In the genomic region with DNA sequence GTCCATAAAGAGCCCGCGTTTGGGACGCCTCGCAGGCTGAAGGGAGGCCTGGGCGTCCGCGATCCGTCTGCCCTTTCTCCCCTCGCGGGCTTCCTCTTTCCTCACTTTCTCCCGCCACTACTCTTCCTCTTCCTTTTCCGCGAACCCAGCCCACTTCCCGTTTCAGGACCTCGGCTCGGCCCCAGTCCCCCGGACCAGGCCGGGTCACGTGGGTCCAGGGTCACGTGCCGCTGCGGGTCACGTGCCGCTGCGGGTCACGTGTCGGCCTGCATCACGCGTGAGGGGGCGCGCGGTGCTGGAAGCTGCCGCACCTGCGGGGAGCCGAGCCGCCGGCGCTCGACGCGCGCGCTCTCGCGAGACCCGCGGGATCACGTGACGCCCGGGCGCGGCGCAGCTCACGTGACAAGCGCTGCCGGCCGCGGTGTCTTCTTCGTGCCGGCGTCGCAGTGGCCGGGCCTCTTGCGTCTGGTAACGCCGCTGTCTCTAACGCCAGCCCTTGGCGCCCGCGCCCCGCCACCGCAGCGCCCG, we compare ENCODE assay signal across 8 cellular contexts. TPM values are rescaled to one million over a fixed set of nuclear protein-coding genes. Genes with fewer than 3 reads are reported as not detected.
DNase-seq lines count a peak whose midpoint lies in the region; ATAC-seq and TF ChIP-seq lines count a peak whose summit lies in the region.

A gene with protein sequence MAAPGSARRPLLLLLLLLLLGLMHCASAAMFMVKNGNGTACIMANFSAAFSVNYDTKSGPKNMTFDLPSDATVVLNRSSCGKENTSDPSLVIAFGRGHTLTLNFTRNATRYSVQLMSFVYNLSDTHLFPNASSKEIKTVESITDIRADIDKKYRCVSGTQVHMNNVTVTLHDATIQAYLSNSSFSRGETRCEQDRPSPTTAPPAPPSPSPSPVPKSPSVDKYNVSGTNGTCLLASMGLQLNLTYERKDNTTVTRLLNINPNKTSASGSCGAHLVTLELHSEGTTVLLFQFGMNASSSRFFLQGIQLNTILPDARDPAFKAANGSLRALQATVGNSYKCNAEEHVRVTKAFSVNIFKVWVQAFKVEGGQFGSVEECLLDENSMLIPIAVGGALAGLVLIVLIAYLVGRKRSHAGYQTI (plus strand): TSS at position 398 of the 528 bp plus-strand sequence. CDS start 196 bp downstream, outside the sequence.

- H3K27ac ChIP-seq in spleen, result peak within 1 kb of the TSS; percentile 90 to 95 (median 92)

- peak; percentile 68 for ATAC-seq in GM19035 (IDR thresholded peaks at IDR 0.05; ENCODE audit: unreplicated experiment)
- peak; percentile 75 for ATAC-seq in HG03342 (IDR thresholded peaks at IDR 0.05; ENCODE audit: unreplicated experiment)

- intact Hi-C loops in spleen (cut with DNase I; ENCODE audit: low total_unique reads), result no loop called here

- TF ChIP-seq CTCF in AG09319 (IDR thresholded peaks at IDR 0.05; ENCODE audit: low read depth, low read length) (no peak), spleen (IDR thresholded peaks at IDR 0.05 in 8 of 11, conservative IDR thresholded peaks at IDR 0.05 in 3 of 11) (peak in 6 of 11 experiments; percentile 23 to 50 (median 37))

- H3K4me1 ChIP-seq in spleen, result peaks cover 17 to 60% (median 47%) of the 10 kb centered on the region in 6 donors

- peaks cover 0 to 8% (median 0%) of the 10 kb centered on the region in 6 donors for H3K36me3 ChIP-seq in spleen

- H3K27me3 ChIP-seq in spleen (replicated peaks in 1 of 7), result peaks cover 0 to 23% (median 4%) of the 10 kb centered on the region in 7 donors

- DNase-seq in AG09319 (ENCODE audit: extremely low read depth, low read depth) (peak; percentile 97), NCI-H446 (lab: John Stamatoyannopoulos, UW) (peak; percentile 16 to 86), inferior parietal cortex (ENCODE audit: extremely low spot score) (peak; percentile 95), spleen (peak; percentile 98)
- peak; percentile 98 for DNase-seq in activated CD4-positive, CD25-positive, alpha-beta regulatory T cell treated with anti-CD3 and anti-CD28 coated beads, Interleukin-2, amount 50 U/mL, for 16 hours (ENCODE audit: low read depth, low spot score)
- peak; percentile 99 for DNase-seq in central memory CD4-positive, alpha-beta T cell

- peak in 2 of 3 donors; percentile 56 to 93 for TF ChIP-seq POLR2A in spleen (IDR thresholded peaks at IDR 0.05)

- H3K9me3 ChIP-seq in spleen, result no peaks in the 10 kb centered on the region

- peak within 1 kb of the TSS; percentile 52 to 97 (median 93) for H3K4me3 ChIP-seq in spleen

- 0 to 1% (median 0%) methylated on average over 28 to 74 of the region's 74 CpGs for WGBS in spleen, 5 donors

RNA-seq across cellular contexts. Expression of the gene that starts here (rescaled TPM):
- 100 to 1,000 TPM; 114 to 210 (median 154) TPM for total RNA-seq in spleen
- polyA plus RNA-seq in spleen, result 10 to 100 TPM; 27.0 to 64.5 (median 41.7) TPM

Comparison
In these comparisons a context has a peak if more than half of its experiments do, and no peak if none do; other contexts are left out.
1. Peak in every context shown above with its lines: DNase-seq, ATAC-seq, H3K4me3 ChIP-seq and H3K27ac ChIP-seq.